In genomic region chr17:75209061-75209460, GRCh38 we compare ENCODE assay signal across 21 cellular contexts.
"Had no signal": no experiment of that assay in that cellular context is flagged by ENCODE, and none has a peak within 500 bp of the region (broad histone marks: within the 10 kb centered on the region; RNA-seq: fewer than 3 reads in every experiment).

No MANE protein-coding gene starts in this region.

- H3K4me3 ChIP-seq: coronary artery, dorsolateral prefrontal cortex, left ventricle myocardium inferior, lung, testis had no signal

- H3K27me3 Mint-ChIP-seq: central memory CD8-positive, alpha-beta T cell had no signal

- H3K4me3 Mint-ChIP-seq: central memory CD8-positive, alpha-beta T cell; T-helper 2 cell treated with Interferon-gamma antibody and Interleukin-4, amounts not matched to agents 5 μg/mL and 100 μg/mL, for 36 hours had no signal

- DNase-seq: activated CD4-positive, alpha-beta T cell treated with anti-CD3 and anti-CD28 coated beads for 4 hours; activated CD4-positive, alpha-beta T cell treated with anti-CD3 and anti-CD28 coated beads, Interleukin-2, amount 50 U/mL, for 4 hours; activated CD8-positive, alpha-beta memory T cell treated with anti-CD3 and anti-CD28 coated beads, Interleukin-2, amount 50 U/mL, for 4 hours; activated naive CD4-positive, alpha-beta T cell; activated T-cell treated with anti-CD3 and anti-CD28 coated beads, Interleukin-2, amount 50 U/mL, for 48 hours; effector memory CD4-positive, alpha-beta T cell; left ventricle myocardium inferior; mesendoderm; right cardiac atrium; stimulated activated CD4-positive, alpha-beta T cell treated with anti-CD3 and anti-CD28 coated beads, Interleukin-2, amount 100 ng/mL, for 48 hours; stimulated activated naive CD4-positive, alpha-beta T cell treated with Interleukin-2 at 50 U/mL for 16 hours; T-helper 1 cell; testis; trophoblast cell had no signal

- H3K9me3 ChIP-seq: left ventricle myocardium inferior, testis had no signal

- H3K27me3 ChIP-seq: dorsolateral prefrontal cortex, testis had no signal

- H3K27ac ChIP-seq: coronary artery, left ventricle myocardium inferior, testis, VCaP had no signal

- ATAC-seq: activated naive CD4-positive, alpha-beta T cell treated with anti-CD3 and anti-CD28 coated beads, Interleukin-2, amount 50 U/mL, for 72 hours; right cardiac atrium had no signal

- H3K9me3 Mint-ChIP-seq: activated naive CD4-positive, alpha-beta T cell treated with anti-CD3 and anti-CD28 coated beads, Interleukin-2, amount 50 U/mL, for 72 hours; central memory CD8-positive, alpha-beta T cell; T-helper 2 cell treated with Interferon-gamma antibody and Interleukin-4, amounts not matched to agents 5 μg/mL and 100 μg/mL, for 36 hours had no signal
